10 cellular contexts compared by ENCODE assay signal in genomic region chr4:188045461-188045860, GRCh38. TPM values are rescaled to one million over a fixed set of nuclear protein-coding genes. Genes with fewer than 3 reads are reported as not detected.
"Had no signal": no experiment of that assay in that cellular context is flagged by ENCODE, and none has a peak within 500 bp of the region (broad histone marks: within the 10 kb centered on the region; RNA-seq: fewer than 3 reads in every experiment).

No MANE protein-coding gene starts in this region.

RNA-seq across cellular contexts. Expression of gene ZFP42, which starts 49.9 kb away (rescaled TPM):
- total RNA-seq: subcutaneous adipose tissue, suprapubic skin, temporal lobe, thoracic aorta, thyroid gland, tibial nerve, transverse colon, vagina had no signal
- polyA plus RNA-seq: stomach, urinary bladder had no signal
